ENCODE assay signal across 9 cellular contexts in the genomic region with DNA sequence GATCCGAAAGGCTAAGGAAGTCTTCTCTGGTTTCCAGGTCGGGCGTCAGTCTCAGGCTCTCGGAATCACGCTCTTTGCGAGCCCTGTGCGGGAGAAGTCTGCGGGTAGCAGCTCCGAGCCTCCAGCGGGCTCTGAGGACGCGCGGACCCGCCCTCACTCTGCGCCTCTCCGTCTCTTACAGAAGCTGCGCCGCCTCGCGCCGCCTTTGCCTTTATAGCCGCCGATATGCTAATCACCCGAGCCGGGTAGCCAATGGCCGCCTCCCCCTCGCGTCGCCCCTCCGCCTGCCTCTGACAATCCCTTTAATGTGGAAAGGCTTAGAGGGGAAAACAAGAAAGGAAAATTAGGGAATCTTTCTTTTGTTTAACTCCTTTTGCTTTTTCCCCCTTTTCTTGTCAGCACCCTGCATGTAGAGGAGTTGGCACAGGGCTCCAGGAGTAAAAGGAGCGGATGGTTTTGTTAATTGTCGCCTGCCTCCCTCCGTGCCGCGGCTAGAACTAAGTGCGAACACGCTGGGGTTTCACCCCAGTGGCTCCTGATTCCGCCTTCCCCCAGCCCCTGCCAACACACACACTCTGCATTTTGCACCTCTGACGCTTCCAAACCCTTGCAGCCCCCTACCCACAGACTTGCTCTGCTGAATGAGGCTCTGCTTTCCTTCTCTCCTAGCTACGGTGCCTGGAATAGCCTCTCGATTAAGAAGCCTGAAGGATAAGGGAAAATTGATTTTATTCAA.
A peak's percentile ranks its signal among the peaks of the same experiment; 100 is the strongest.
DNase-seq lines count a peak whose midpoint lies in the region; ATAC-seq lines count a peak whose summit lies in the region.
"Had no signal": no experiment of that assay in that cellular context is flagged by ENCODE, and none has a peak within 500 bp of the region (broad histone marks: within the 10 kb centered on the region; RNA-seq: fewer than 3 reads in every experiment).

A gene with protein sequence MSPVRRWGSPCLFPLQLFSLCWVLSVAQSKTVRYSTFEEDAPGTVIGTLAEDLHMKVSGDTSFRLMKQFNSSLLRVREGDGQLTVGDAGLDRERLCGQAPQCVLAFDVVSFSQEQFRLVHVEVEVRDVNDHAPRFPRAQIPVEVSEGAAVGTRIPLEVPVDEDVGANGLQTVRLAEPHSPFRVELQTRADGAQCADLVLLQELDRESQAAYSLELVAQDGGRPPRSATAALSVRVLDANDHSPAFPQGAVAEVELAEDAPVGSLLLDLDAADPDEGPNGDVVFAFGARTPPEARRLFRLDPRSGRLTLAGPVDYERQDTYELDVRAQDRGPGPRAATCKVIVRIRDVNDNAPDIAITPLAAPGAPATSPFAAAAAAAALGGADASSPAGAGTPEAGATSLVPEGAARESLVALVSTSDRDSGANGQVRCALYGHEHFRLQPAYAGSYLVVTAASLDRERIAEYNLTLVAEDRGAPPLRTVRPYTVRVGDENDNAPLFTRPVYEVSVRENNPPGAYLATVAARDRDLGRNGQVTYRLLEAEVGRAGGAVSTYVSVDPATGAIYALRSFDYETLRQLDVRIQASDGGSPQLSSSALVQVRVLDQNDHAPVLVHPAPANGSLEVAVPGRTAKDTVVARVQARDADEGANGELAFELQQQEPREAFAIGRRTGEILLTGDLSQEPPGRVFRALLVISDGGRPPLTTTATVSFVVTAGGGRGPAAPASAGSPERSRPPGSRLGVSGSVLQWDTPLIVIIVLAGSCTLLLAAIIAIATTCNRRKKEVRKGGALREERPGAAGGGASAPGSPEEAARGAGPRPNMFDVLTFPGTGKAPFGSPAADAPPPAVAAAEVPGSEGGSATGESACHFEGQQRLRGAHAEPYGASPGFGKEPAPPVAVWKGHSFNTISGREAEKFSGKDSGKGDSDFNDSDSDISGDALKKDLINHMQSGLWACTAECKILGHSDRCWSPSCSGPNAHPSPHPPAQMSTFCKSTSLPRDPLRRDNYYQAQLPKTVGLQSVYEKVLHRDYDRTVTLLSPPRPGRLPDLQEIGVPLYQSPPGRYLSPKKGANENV (minus strand): TSS at position 186 of the 736 bp plus-strand sequence. CDS start 204 bp downstream, outside the sequence.

- intact Hi-C loops in head of caudate nucleus (cut with DNase I) = no loop called here

- peaks cover 12 to 20% of the 10 kb centered on the region in 2 donors for H3K36me3 Mint-ChIP-seq in stimulated activated naive B cell treated with anti-CD40 and anti-IgM and Interleukin-4, amounts not matched to agents 10 μg/mL and 1 μg/mL and 100 μg/mL, for 72 hours

- DNase-seq in activated T-cell treated with anti-CD3 and anti-CD28 coated beads for 48 hours (ENCODE audit: low read depth) (peak; percentile 12), activated T-cell treated with anti-CD3 and anti-CD28 coated beads for 4 hours (no peak), NCI-H82 (lab: John Stamatoyannopoulos, UW) (peak; percentile 99), head of caudate nucleus (peak; percentile 74 to 97 (median 88)), HuH-7 (ENCODE audit: low spot score) (no peak)
- DNase-seq in stimulated activated naive B cell treated with anti-CD40 and anti-IgM and Interleukin-4, amounts not matched to agents 10 μg/mL and 1 μg/mL and 100 μg/mL, for 72 hours = no peak
- DNase-seq: effector CD8-positive, alpha-beta T cell had no signal

- H3K9me3 Mint-ChIP-seq in stimulated activated naive B cell treated with anti-CD40 and anti-IgM and Interleukin-4, amounts not matched to agents 10 μg/mL and 1 μg/mL and 100 μg/mL, for 72 hours = peaks cover 11 to 17% of the 10 kb centered on the region in 2 donors

- peak within 1 kb of the TSS; percentile 70 for H3K27ac Mint-ChIP-seq in stimulated activated naive B cell treated with anti-CD40 and anti-IgM and Interleukin-4, amounts not matched to agents 10 μg/mL and 1 μg/mL and 100 μg/mL, for 72 hours

- peaks cover 21 to 52% of the 10 kb centered on the region in 2 donors for H3K4me1 Mint-ChIP-seq in stimulated activated naive B cell treated with anti-CD40 and anti-IgM and Interleukin-4, amounts not matched to agents 10 μg/mL and 1 μg/mL and 100 μg/mL, for 72 hours

- H3K4me3 Mint-ChIP-seq in stimulated activated naive B cell treated with anti-CD40 and anti-IgM and Interleukin-4, amounts not matched to agents 10 μg/mL and 1 μg/mL and 100 μg/mL, for 72 hours = peak within 1 kb of the TSS; percentile 33 to 38

- no peak for ATAC-seq in stimulated activated naive B cell treated with anti-CD40 and anti-IgM and Interleukin-4, amounts not matched to agents 10 μg/mL and 1 μg/mL and 100 μg/mL, for 72 hours (replicated peaks)
- ATAC-seq in GM21529 (IDR thresholded peaks at IDR 0.05; ENCODE audit: unreplicated experiment) (no peak), HG03378 (IDR thresholded peaks at IDR 0.05; ENCODE audit: unreplicated experiment) (no peak)

- peaks cover 67 to 77% of the 10 kb centered on the region in 2 donors for H3K27me3 Mint-ChIP-seq in stimulated activated naive B cell treated with anti-CD40 and anti-IgM and Interleukin-4, amounts not matched to agents 10 μg/mL and 1 μg/mL and 100 μg/mL, for 72 hours

Comparison
In these comparisons a context has a peak if more than half of its experiments do, and no peak if none do; other contexts are left out.
1. DNase-seq: peak in activated T-cell treated with anti-CD3 and anti-CD28 coated beads for 48 hours (single experiment), NCI-H82 (single experiment) and head of caudate nucleus (42 of 42); none in activated T-cell treated with anti-CD3 and anti-CD28 coated beads for 4 hours (single experiment), stimulated activated naive B cell treated with anti-CD40 and anti-IgM and Interleukin-4, amounts not matched to agents 10 μg/mL and 1 μg/mL and 100 μg/mL, for 72 hours (single experiment) and HuH-7 (single experiment).